ENCODE assay signal across 17 cellular contexts in the genomic region with DNA sequence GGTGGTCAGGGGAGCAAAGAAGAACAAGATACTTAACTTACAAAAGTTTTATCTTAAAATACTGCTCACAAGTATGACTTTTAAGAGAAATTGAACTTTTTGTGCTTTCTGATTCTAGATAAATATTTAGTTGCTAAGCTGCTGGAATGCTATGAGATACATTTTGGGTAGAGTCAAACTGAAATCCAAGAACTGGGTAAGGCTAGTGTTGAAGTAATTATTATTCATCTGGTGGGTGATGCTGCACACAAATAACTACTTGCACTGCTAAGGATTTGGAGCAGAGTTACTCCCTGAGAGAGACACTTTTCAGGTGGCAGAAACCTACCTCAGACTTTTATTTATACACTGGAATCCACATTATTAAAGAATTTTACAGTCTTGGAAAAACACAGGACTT.
DNase-seq lines count a peak whose midpoint lies in the region; ATAC-seq and TF ChIP-seq lines count a peak whose summit lies in the region.
"Had no signal": no experiment of that assay in that cellular context is flagged by ENCODE, and none has a peak within 500 bp of the region (broad histone marks: within the 10 kb centered on the region; RNA-seq: fewer than 3 reads in every experiment).

No MANE protein-coding gene starts in this region.

- no peak overlapping the region for H3K4me3 ChIP-seq in GM12865 (ENCODE audit: low read depth, low read length)
- H3K4me3 ChIP-seq in OCI-LY3 (ENCODE audit: low read length), result no peak overlapping the region
- H3K4me3 ChIP-seq: A549 had no signal

- peaks cover 6% of the 10 kb centered on the region for H3K27me3 Mint-ChIP-seq in activated T-helper 17 cell treated with anti-CD3 and anti-CD28 coated beads, Interleukin-2, amount 50 U/mL, for 72 hours

- no peak overlapping the region for H3K4me3 Mint-ChIP-seq in activated T-helper 17 cell treated with anti-CD3 and anti-CD28 coated beads, Interleukin-2, amount 50 U/mL, for 72 hours

- H3K4me2 ChIP-seq in OCI-LY3 (ENCODE audit: low read length), result peak overlapping the region; percentile 22; the same call in 1 of the 2 replicates
- H3K4me2 ChIP-seq: A549 had no signal

- H3K9ac ChIP-seq in OCI-LY3 (ENCODE audit: low read length), result no peak overlapping the region

- no peak for TF ChIP-seq CTCF in GM12865 (IDR thresholded peaks at IDR 0.05; ENCODE audit: insufficient read depth, low read depth, low read length, missing control alignments)
- no peak for TF ChIP-seq CTCF in OCI-LY3 (IDR thresholded peaks at IDR 0.05; ENCODE audit: low read depth, low read length)

- peak; percentile 43 for ATAC-seq in HG02610 (IDR thresholded peaks at IDR 0.05; ENCODE audit: unreplicated experiment)
- ATAC-seq in activated T-helper 17 cell treated with anti-CD3 and anti-CD28 coated beads, Interleukin-2, amount 50 U/mL, for 72 hours (replicated peaks), result no peak
- ATAC-seq in GM18502 (IDR thresholded peaks at IDR 0.05; ENCODE audit: poor library complexity, unreplicated experiment), result no peak
- ATAC-seq: A549, Panc1, Right ventricle myocardium inferior had no signal

- H3K36me3 ChIP-seq in OCI-LY3 (replicated peaks; ENCODE audit: low read depth, low read length), result no peaks in the 10 kb centered on the region

- H3K9me3 ChIP-seq in OCI-LY3 (ENCODE audit: insufficient read depth, low read length), result no peaks in the 10 kb centered on the region
- H3K9me3 ChIP-seq: A549 had no signal

- no peak overlapping the region for H3K27ac ChIP-seq in OCI-LY3 (ENCODE audit: low read length)
- H3K27ac ChIP-seq: C4-2B had no signal

- no peaks in the 10 kb centered on the region for H4K20me1 ChIP-seq in OCI-LY3 (ENCODE audit: insufficient read depth, low read length)

- H3K27me3 ChIP-seq in OCI-LY3 (ENCODE audit: low read depth, low read length), result no peaks in the 10 kb centered on the region

- peaks cover 15% of the 10 kb centered on the region for H3K4me1 Mint-ChIP-seq in activated T-helper 17 cell treated with anti-CD3 and anti-CD28 coated beads, Interleukin-2, amount 50 U/mL, for 72 hours

- peaks cover 22% of the 10 kb centered on the region for H3K4me1 ChIP-seq in OCI-LY3 (ENCODE audit: low read length)

- H3K36me3 Mint-ChIP-seq in activated T-helper 17 cell treated with anti-CD3 and anti-CD28 coated beads, Interleukin-2, amount 50 U/mL, for 72 hours (ENCODE audit: low read depth), result no peaks in the 10 kb centered on the region

- H3K9me3 Mint-ChIP-seq in activated T-helper 17 cell treated with anti-CD3 and anti-CD28 coated beads, Interleukin-2, amount 50 U/mL, for 72 hours, result peaks cover 5% of the 10 kb centered on the region

- H3K79me2 ChIP-seq in OCI-LY3 (ENCODE audit: low read length), result no peaks in the 10 kb centered on the region

- H2AFZ ChIP-seq in OCI-LY3 (ENCODE audit: low read depth, low read length), result no peak overlapping the region

- H3K27ac Mint-ChIP-seq in activated T-helper 17 cell treated with anti-CD3 and anti-CD28 coated beads, Interleukin-2, amount 50 U/mL, for 72 hours, result no peak overlapping the region

- DNase-seq in GM12865 (ENCODE audit: low read depth) (peak; percentile 46), fibroblast of gingiva (ENCODE audit: low read depth) (peak; percentile 42), NCI-H146 treated with DMSO at 0.1 percent for 48 hours (lab: John Stamatoyannopoulos, UW; ENCODE audit: unreplicated experiment) (no peak)
- DNase-seq in stimulated activated CD4-positive, alpha-beta T cell treated with anti-CD3 and anti-CD28 coated beads, Interleukin-4, amount 100 ng/mL, for 4 hours, result no peak
- DNase-seq: DMS153; GOT3; NCI-H1930; NCI-H510A treated with DMSO at 0.1 percent for 48 hours; NK-92 treated with Interleukin-12 subunit alpha and Interleukin-12 subunit beta, amount 100 ng/mL, for 24 hours had no signal

Comparison
In these comparisons a context has a peak if more than half of its experiments do, and no peak if none do; other contexts are left out.
1. DNase-seq: peak in GM12865 (single experiment) and fibroblast of gingiva (single experiment); none in NCI-H146 treated with DMSO at 0.1 percent for 48 hours (single experiment) and stimulated activated CD4-positive, alpha-beta T cell treated with anti-CD3 and anti-CD28 coated beads, Interleukin-4, amount 100 ng/mL, for 4 hours (0 of 2).